ENCODE assay signal across 11 cellular contexts in genomic region chr11:27839226-27839913, GRCh38.
DNase-seq lines count a peak whose midpoint lies in the region; ATAC-seq and TF ChIP-seq lines count a peak whose summit lies in the region.
"Had no signal": no experiment of that assay in that cellular context is flagged by ENCODE, and none has a peak within 500 bp of the region (broad histone marks: within the 10 kb centered on the region; RNA-seq: fewer than 3 reads in every experiment).

No MANE protein-coding gene starts in this region.

- H2AFZ ChIP-seq in DND-41 (ENCODE audit: low read depth, low read length): no peak overlapping the region
- no peak overlapping the region for H2AFZ ChIP-seq in IMR-90 (replicated peaks; ENCODE audit: low read length, poor library complexity)

- H4K5ac ChIP-seq in IMR-90 (ENCODE audit: low read depth, low read length): peak overlapping the region; percentile 94; the same call in 1 of the 2 replicates

- in situ Hi-C loops in IMR-90 (cut with MboI; ENCODE audit: low sequenced_read_pairs): no loop called here

- H3K4me2 ChIP-seq in DND-41 (ENCODE audit: insufficient read depth, low read length): no peak overlapping the region
- H3K4me2 ChIP-seq in IMR-90 (ENCODE audit: low read depth, low read length): no peak overlapping the region; the same call in 1 of the 2 replicates

- peaks cover 6% of the 10 kb centered on the region for H3K27me3 Mint-ChIP-seq in Calu3 (ENCODE audit: unreplicated experiment)

- H4K20me1 ChIP-seq in DND-41 (ENCODE audit: insufficient read depth, low read length) (no peaks in the 10 kb centered on the region), IMR-90 (ENCODE audit: insufficient read depth, low read length) (no peaks in the 10 kb centered on the region)

- H2BK120ac ChIP-seq in IMR-90 (ENCODE audit: low read depth, low read length): peak overlapping the region; percentile 44; the same call in 1 of the 2 replicates

- H2BK20ac ChIP-seq in IMR-90 (ENCODE audit: low read depth, low read length): peak overlapping the region; percentile 50

- H3K9me3 Mint-ChIP-seq in Calu3 (ENCODE audit: low read depth, unreplicated experiment): peaks cover 5% of the 10 kb centered on the region

- H3K4me3 Mint-ChIP-seq in Calu3 (ENCODE audit: low read depth, unreplicated experiment): no peak overlapping the region

- no peak overlapping the region for H2BK5ac ChIP-seq in IMR-90 (ENCODE audit: low read depth, low read length, poor library complexity, severe bottlenecking)

- H3K36me3 ChIP-seq in DND-41 (ENCODE audit: insufficient read depth, low read length) (no peaks in the 10 kb centered on the region), IMR-90 (ENCODE audit: control insufficient read depth, insufficient read depth, low read length) (no peaks in the 10 kb centered on the region), WERI-Rb-1 (no peaks in the 10 kb centered on the region)
- H3K36me3 ChIP-seq: gastroesophageal sphincter, right atrium auricular region, suprapubic skin had no signal

- H3K4ac ChIP-seq in IMR-90 (ENCODE audit: low read depth, low read length): 0 out of 2 replicates have a peak overlapping the region, but pooled peaks have one; percentile 45

- H4K91ac ChIP-seq in IMR-90 (ENCODE audit: insufficient read depth, low read depth, low read length): no peak overlapping the region; the same call in 1 of the 2 replicates

- H3K27me3 ChIP-seq in DND-41 (ENCODE audit: insufficient read depth, low read length, poor library complexity) (no peaks in the 10 kb centered on the region), IMR-90 (ENCODE audit: control insufficient read depth, insufficient read depth, low read length) (no peaks in the 10 kb centered on the region), WERI-Rb-1 (ENCODE audit: insufficient read depth, low read depth, severe bottlenecking) (peaks cover 8% of the 10 kb centered on the region)
- H3K27me3 ChIP-seq: gastroesophageal sphincter, right atrium auricular region, suprapubic skin had no signal

- no peak for TF ChIP-seq POLR2A in IMR-90 (IDR thresholded peaks at IDR 0.05; ENCODE audit: low read depth, low read length)

- H3K9ac ChIP-seq in DND-41 (ENCODE audit: low read depth, low read length): no peak overlapping the region
- no peak overlapping the region for H3K9ac ChIP-seq in IMR-90 (ENCODE audit: low read depth, low read length)

- H3K4me1 Mint-ChIP-seq in Calu3 (ENCODE audit: low read depth, unreplicated experiment): peaks cover 21% of the 10 kb centered on the region

- no peaks in the 10 kb centered on the region for H3K79me2 ChIP-seq in DND-41 (ENCODE audit: insufficient read depth, low read length)

- DNase-seq in DND-41 (no peak), IMR-90 (peak; percentile 19), WERI-Rb-1 (no peak), kidney glomerular epithelial cell (lab: John Stamatoyannopoulos, UW) (peak; percentile 31), Calu3 (no peak), T1000 (lab: John Stamatoyannopoulos, UW) (no peak), superior temporal gyrus (ENCODE audit: extremely low spot score) (no peak)
- DNase-seq in activated CD8-positive, alpha-beta memory T cell treated with anti-CD3 and anti-CD28 coated beads, Interleukin-2, amount 50 U/mL, for 48 hours: no peak

- no peak overlapping the region for H3K27ac Mint-ChIP-seq in Calu3 (ENCODE audit: unreplicated experiment)

- CTCF ChIA-PET in IMR-90 (lab: Yijun Ruan, JAX) (interaction anchor here (0.8 to 1.6 kb wide), 3 partner anchors 10 to 75 kb away, joined by 3 to 4 read pairs (median 3); no protein-coding TSS in a partner anchor), Calu3 (lab: Charles Lee) (interaction anchor here (1.4 kb wide), 1 partner anchor 141 kb away, joined by 4 read pairs; no protein-coding TSS in a partner anchor)

- no peak overlapping the region for H3K56ac ChIP-seq in IMR-90 (ENCODE audit: extremely low read depth, insufficient read depth, low read length)

- no peak overlapping the region for H2AK9ac ChIP-seq in IMR-90 (replicated peaks; ENCODE audit: low read depth, low read length, poor library complexity)

- H3K79me1 ChIP-seq in IMR-90 (ENCODE audit: low read depth in 1 of 2, low read length in 2 of 2): no peaks in the 10 kb centered on the region

- no peak overlapping the region for H3K23ac ChIP-seq in IMR-90 (ENCODE audit: low read depth, low read length)

- peak overlapping the region; percentile 57; the same call in 1 of the 2 replicates for H3K18ac ChIP-seq in IMR-90 (ENCODE audit: low read depth, low read length)

- 0 out of 2 replicates have a peak, but pooled peaks have one; percentile 26 for TF ChIP-seq RAD21 in IMR-90 (IDR thresholded peaks at IDR 0.05; ENCODE audit: low read length)

- POLR2A ChIA-PET in IMR-90 (lab: Charles Lee; ENCODE audit: unreplicated experiment): no interaction called here

- no peaks in the 10 kb centered on the region for H3K36me3 Mint-ChIP-seq in Calu3 (ENCODE audit: insufficient read depth, unreplicated experiment)

- peak overlapping the region; percentile 2; the same call in 1 of the 3 replicates for H2BK15ac ChIP-seq in IMR-90 (ENCODE audit: low read depth, low read length)

- no peaks in the 10 kb centered on the region for H3K9me1 ChIP-seq in IMR-90 (ENCODE audit: insufficient read depth, low read length)

- no peaks in the 10 kb centered on the region for H3K4me1 ChIP-seq in DND-41 (ENCODE audit: insufficient read depth, low read length)
- H3K4me1 ChIP-seq in IMR-90 (ENCODE audit: control insufficient read depth, insufficient read depth, low read length): peaks cover 5% of the 10 kb centered on the region; the same call in 1 of the 2 replicates
- H3K4me1 ChIP-seq: gastroesophageal sphincter, right atrium auricular region, suprapubic skin had no signal

- TF ChIP-seq CTCF in DND-41 (IDR thresholded peaks at IDR 0.05; ENCODE audit: borderline replicate concordance, extremely low read depth, low read length, poor library complexity, severe bottlenecking) (peak; percentile 43), IMR-90 (conservative IDR thresholded peaks at IDR 0.05; ENCODE audit: low read depth, low read length) (peak; percentile 38; the same call in 1 of the 2 replicates), WERI-Rb-1 (IDR thresholded peaks at IDR 0.05; ENCODE audit: low read depth, low read length) (0 out of 2 replicates have a peak, but pooled peaks have one; percentile 19), Calu3 (IDR thresholded peaks at IDR 0.05; ENCODE audit: unreplicated experiment) (no peak)

- peak overlapping the region in 1 of 2 experiments; percentile 74; a peak in 2 of 4 replicates for H4K8ac ChIP-seq in IMR-90 (ENCODE audit: low read depth in 2 of 2, low read length in 2 of 2)

- 0 out of 2 replicates have a peak overlapping the region, but pooled peaks have one; percentile 13 for H2AK5ac ChIP-seq in IMR-90 (ENCODE audit: low read depth, low read length)

- H3K9me3 ChIP-seq in DND-41 (ENCODE audit: insufficient read depth, low read length, severe bottlenecking) (no peaks in the 10 kb centered on the region), IMR-90 (ENCODE audit: control insufficient read depth, insufficient read depth, low read length) (peaks cover 4% of the 10 kb centered on the region; the same call in 1 of the 2 replicates), WERI-Rb-1 (ENCODE audit: severe bottlenecking) (peaks cover 5% of the 10 kb centered on the region)
- H3K9me3 ChIP-seq: right atrium auricular region, suprapubic skin had no signal

- H3K4me3 ChIP-seq in DND-41 (ENCODE audit: low read depth in 1 of 2, low read length in 2 of 2) (no peak overlapping the region), IMR-90 (ENCODE audit: insufficient read depth, low read depth, low read length) (no peak overlapping the region), WERI-Rb-1 (ENCODE audit: low read depth, low read length) (no peak overlapping the region)
- H3K4me3 ChIP-seq: gastroesophageal sphincter, right atrium auricular region, suprapubic skin had no signal

- ATAC-seq in DND-41 (ENCODE audit: insufficient read depth, low read depth): 0 out of 3 replicates have a peak, but pooled peaks have one; percentile 40
- ATAC-seq in IMR-90 (ENCODE audit: low read depth): no peak
- ATAC-seq: gastroesophageal sphincter had no signal

- dilution Hi-C loops in IMR-90 (cut with HindIII; ENCODE audit: low sequenced_read_pairs, unreplicated experiment): no loop called here

- H3K27ac ChIP-seq in DND-41 (ENCODE audit: low read length): no peak overlapping the region
- H3K27ac ChIP-seq in IMR-90 (ENCODE audit: insufficient read depth, low read length): no peak overlapping the region
- H3K27ac ChIP-seq in WERI-Rb-1: no peak overlapping the region
- H3K27ac ChIP-seq: gastroesophageal sphincter, right atrium auricular region, suprapubic skin had no signal

- H3K14ac ChIP-seq in IMR-90 (replicated peaks; ENCODE audit: low read depth, low read length): 0 out of 2 replicates have a peak overlapping the region, but pooled peaks have one; percentile 33

- no TSS peak for BruUV-seq in IMR-90 (replicated peaks; lab: Mats Ljungman, UMichigan)
- BruUV-seq in Calu3 (replicated peaks; lab: Mats Ljungman, UMichigan): no TSS peak

- intact Hi-C loops in IMR-90 (cut with micrococcal nuclease): no loop called here
- intact Hi-C loops in Calu3 (cut with micrococcal nuclease; ENCODE audit: unreplicated experiment): loop anchor here (5.0 kb wide), 1 partner anchor 122 kb away; no protein-coding TSS in a partner anchor

- WGBS in IMR-90 (ENCODE audit: extremely low coverage in 2 of 2, insufficient read length in 1 of 2), 2 experiments: 100% methylated on average over 1 of the region's 3 CpGs; no CpG with 5 or more reads in 1 of the 2 experiments

TF ChIP-seq in IMR-90, 13 proteins besides CTCF, POLR2A, EP300 and RAD21:
- TF ChIP-seq FOS (IDR thresholded peaks at IDR 0.05; ENCODE audit: low read depth, low read length): no peak
- peak; percentile 22; the same call in 1 of the 2 replicates for TF ChIP-seq SMC3 (IDR thresholded peaks at IDR 0.05; ENCODE audit: low read depth, low read length)
- TF ChIP-seq MXI1 (IDR thresholded peaks at IDR 0.05; ENCODE audit: borderline replicate concordance, low read depth, low read length): no peak
- TF ChIP-seq MAZ (IDR thresholded peaks at IDR 0.05; ENCODE audit: borderline replicate concordance, low read depth, low read length): no peak
- TF ChIP-seq USF2 (IDR thresholded peaks at IDR 0.05; ENCODE audit: low read depth, low read length): no peak

Comparison
In these comparisons a context has a peak if more than half of its experiments do, and no peak if none do; other contexts are left out.
1. DNase-seq: peak in IMR-90 (single experiment) and kidney glomerular epithelial cell (single experiment); none in DND-41 (single experiment), WERI-Rb-1 (single experiment), Calu3 (single experiment), T1000 (single experiment), superior temporal gyrus (single experiment) and activated CD8-positive, alpha-beta memory T cell treated with anti-CD3 and anti-CD28 coated beads, Interleukin-2, amount 50 U/mL, for 48 hours (single experiment).